ENCODE assay signal across 1 cellular context in genomic region chr20:51583499-51583898, GRCh38.
TF ChIP-seq lines count a peak whose summit lies in the region.

No MANE protein-coding gene starts in this region.

TF ChIP-seq in GM23338, 12 proteins besides CTCF, POLR2A, EP300 and RAD21 (continued from another document):
- no peak for TF ChIP-seq ZNF462 (CRISPR knock-in tag; IDR thresholded peaks at IDR 0.05)
- TF ChIP-seq ZNF114 (CRISPR knock-in tag; IDR thresholded peaks at IDR 0.05) = no peak
- no peak for TF ChIP-seq EZH2 (IDR thresholded peaks at IDR 0.05; ENCODE audit: low read depth, unreplicated experiment)
- TF ChIP-seq CREB1 (CRISPR knock-in tag; IDR thresholded peaks at IDR 0.05; ENCODE audit: low read depth) = no peak
- no peak for TF ChIP-seq ETS1 (IDR thresholded peaks at IDR 0.05)
- TF ChIP-seq REST (IDR thresholded peaks at IDR 0.05; ENCODE audit: unreplicated experiment) = no peak
